Comparison of ENCODE assay signal across 1 cellular context in genomic region chr18:48007955-48008701, GRCh38.
TF ChIP-seq lines count a peak whose summit lies in the region.

No MANE protein-coding gene starts in this region.

TF ChIP-seq in HEK293, 187 proteins besides CTCF, POLR2A, EP300 and RAD21 (continued from another document):
- TF ChIP-seq ZSCAN5A (tag by site-specific recombination; IDR thresholded peaks at IDR 0.05), result no peak
- no peak for TF ChIP-seq ZNF521 (tag by site-specific recombination; IDR thresholded peaks at IDR 0.05)
- TF ChIP-seq ZFP69B (tag by site-specific recombination; IDR thresholded peaks at IDR 0.05), result no peak
- no peak for TF ChIP-seq GFI1B (tag by site-specific recombination; IDR thresholded peaks at IDR 0.05)
- TF ChIP-seq ZXDB (tag by site-specific recombination; IDR thresholded peaks at IDR 0.05), result peak; percentile 57
- no peak for TF ChIP-seq ZNF155 (tag by site-specific recombination; IDR thresholded peaks at IDR 0.05)
- TF ChIP-seq ZNF777 (tag by site-specific recombination; IDR thresholded peaks at IDR 0.05; ENCODE audit: borderline replicate concordance), result 0 out of 2 replicates have a peak, but pooled peaks have one; percentile 23
- no peak for TF ChIP-seq HOXA7 (CRISPR knock-in tag; IDR thresholded peaks at IDR 0.05; ENCODE audit: borderline replicate concordance)
- TF ChIP-seq ZNF645 (tag by site-specific recombination; IDR thresholded peaks at IDR 0.05), result no peak
- TF ChIP-seq ZNF335 (tag by site-specific recombination; conservative IDR thresholded peaks at IDR 0.05), result no peak
- TF ChIP-seq ZNF140 (tag by site-specific recombination; IDR thresholded peaks at IDR 0.05), result no peak
- TF ChIP-seq ZNF112 (tag by site-specific recombination; IDR thresholded peaks at IDR 0.05), result no peak
- no peak for TF ChIP-seq ZNF10 (tag by site-specific recombination; IDR thresholded peaks at IDR 0.05)
- 0 out of 2 replicates have a peak, but pooled peaks have one; percentile 36 for TF ChIP-seq EGR2 (tag by site-specific recombination; IDR thresholded peaks at IDR 0.05; ENCODE audit: low read depth)
- no peak for TF ChIP-seq SCRT1 (tag by site-specific recombination; IDR thresholded peaks at IDR 0.05; ENCODE audit: borderline replicate concordance)
- no peak for TF ChIP-seq PRDM2 (tag by site-specific recombination; IDR thresholded peaks at IDR 0.05; ENCODE audit: borderline replicate concordance)
- no peak for TF ChIP-seq ZNF302 (tag by site-specific recombination; IDR thresholded peaks at IDR 0.05; ENCODE audit: low read depth)
- no peak for TF ChIP-seq GLI2 (tag by site-specific recombination; IDR thresholded peaks at IDR 0.05; ENCODE audit: borderline replicate concordance, low read depth)
- TF ChIP-seq ZNF416 (tag by site-specific recombination; IDR thresholded peaks at IDR 0.05), result no peak
- no peak for TF ChIP-seq ZNF830 (tag by site-specific recombination; IDR thresholded peaks at IDR 0.05; ENCODE audit: low read depth)
- 0 out of 2 replicates have a peak, but pooled peaks have one; percentile 54 for TF ChIP-seq ZBTB8A (tag by site-specific recombination; IDR thresholded peaks at IDR 0.05)
- TF ChIP-seq RBAK (tag by site-specific recombination; IDR thresholded peaks at IDR 0.05), result no peak
- no peak for TF ChIP-seq ZNF747 (tag by site-specific recombination; IDR thresholded peaks at IDR 0.05)
- TF ChIP-seq PRDM10 (tag by site-specific recombination; IDR thresholded peaks at IDR 0.05), result no peak
- TF ChIP-seq ZNF132 (tag by site-specific recombination; IDR thresholded peaks at IDR 0.05; ENCODE audit: borderline replicate concordance), result no peak
- TF ChIP-seq HIC1 (tag by site-specific recombination; IDR thresholded peaks at IDR 0.05), result no peak
- TF ChIP-seq SCRT2 (tag by site-specific recombination; IDR thresholded peaks at IDR 0.05), result no peak
- peak; percentile 89 for TF ChIP-seq ZIC2 (tag by site-specific recombination; IDR thresholded peaks at IDR 0.05)
- no peak for TF ChIP-seq ZSCAN16 (tag by site-specific recombination; IDR thresholded peaks at IDR 0.05)
- TF ChIP-seq ZNF23 (tag by site-specific recombination; IDR thresholded peaks at IDR 0.05; ENCODE audit: borderline replicate concordance), result no peak
- TF ChIP-seq KLF7 (tag by site-specific recombination; IDR thresholded peaks at IDR 0.05; ENCODE audit: borderline replicate concordance), result no peak
TF ChIP-seq in HEK293: peak in this region for 23.
